In the genomic region with DNA sequence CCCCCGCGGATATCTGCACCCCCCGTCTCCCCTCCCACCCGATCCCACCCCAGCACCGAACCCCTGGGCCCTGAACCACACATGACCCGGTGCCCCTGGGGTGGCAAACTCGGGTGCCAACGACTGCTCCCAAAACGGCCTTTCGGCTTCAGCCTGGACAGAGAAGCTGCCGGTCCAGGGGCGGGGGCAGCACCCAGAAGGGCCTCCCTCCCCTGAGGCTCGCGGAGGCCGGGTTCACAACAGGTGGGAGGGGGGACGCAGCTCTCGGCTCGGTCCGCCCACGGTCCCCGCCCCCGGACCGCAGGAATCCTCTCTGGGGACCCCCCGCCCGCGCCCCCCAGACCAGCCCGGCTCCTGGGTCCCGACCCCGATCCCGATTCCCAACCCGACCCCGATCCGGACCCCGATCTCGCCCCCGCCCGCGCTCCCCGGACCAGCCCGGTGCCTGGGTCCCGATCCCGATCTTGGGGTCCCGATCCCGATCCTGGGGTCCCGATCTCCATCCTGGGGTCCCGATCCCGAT, we compare ENCODE assay signal across 8 cellular contexts. TPM values are rescaled to one million over a fixed set of nuclear protein-coding genes. Genes with fewer than 3 reads are reported as not detected.
A peak's percentile ranks its signal among the peaks of the same experiment; 100 is the strongest.
DNase-seq lines count a peak whose midpoint lies in the region; ATAC-seq, FAIRE-seq and TF ChIP-seq lines count a peak whose summit lies in the region.

No MANE protein-coding gene starts in this region.

- H3K27ac ChIP-seq in lower lobe of right lung: peak overlapping the region; percentile 46

- H3K36me3 Mint-ChIP-seq in brain (peaks cover 6% of the 10 kb centered on the region), type B pancreatic cell (no peaks in the 10 kb centered on the region)

- no peaks in the 10 kb centered on the region for H3K36me3 ChIP-seq in lower lobe of right lung

- H3K4me1 ChIP-seq in lower lobe of right lung: peaks cover 47% of the 10 kb centered on the region

- H3K27ac Mint-ChIP-seq in brain (peak overlapping the region in 2 of 5 experiments; percentile 91 to 93), type B pancreatic cell (no peak overlapping the region)

- peak overlapping the region; percentile 83 to 90 (median 85) for H3K4me3 Mint-ChIP-seq in brain
- peak overlapping the region; percentile 86 for H3K4me3 Mint-ChIP-seq in type B pancreatic cell

- TF ChIP-seq CTCF in brain (conservative IDR thresholded peaks at IDR 0.05): no peak
- no peak for TF ChIP-seq CTCF in lower lobe of right lung (IDR thresholded peaks at IDR 0.05)
- no peak for TF ChIP-seq CTCF in type B pancreatic cell (conservative IDR thresholded peaks at IDR 0.05)
- TF ChIP-seq CTCF in D721Med (IDR thresholded peaks at IDR 0.05; ENCODE audit: insufficient read depth, missing control alignments): no peak

- no peak for FAIRE-seq in D721Med (lab: Jason Lieb, UNC)

- no peaks in the 10 kb centered on the region for H3K27me3 ChIP-seq in lower lobe of right lung (ENCODE audit: low read depth)

- peak; percentile 33 to 46 for ATAC-seq in lower lobe of right lung
- no peak for ATAC-seq in HG02852 (IDR thresholded peaks at IDR 0.05; ENCODE audit: unreplicated experiment)

- H3K4me1 Mint-ChIP-seq in brain (peaks cover 68% of the 10 kb centered on the region), type B pancreatic cell (ENCODE audit: unreplicated experiment) (peaks cover 11% of the 10 kb centered on the region)

- no peaks in the 10 kb centered on the region for H3K27me3 Mint-ChIP-seq in brain
- peaks cover 24% of the 10 kb centered on the region for H3K27me3 Mint-ChIP-seq in type B pancreatic cell

- peak; percentile 68 for DNase-seq in activated effector memory CD4-positive, alpha-beta T cell treated with anti-CD3 and anti-CD28 coated beads, Interleukin-2, amount 50 U/mL, for 16 hours
- DNase-seq in activated effector memory CD4-positive, alpha-beta T cell treated with Interleukin-2 at 50 U/mL for 16 hours: no peak
- DNase-seq in lower lobe of right lung: no peak
- DNase-seq in type B pancreatic cell (ENCODE audit: extremely low spot score, unreplicated experiment): no peak
- DNase-seq in SIG-M5 (lab: John Stamatoyannopoulos, UW): no peak
- DNase-seq in D721Med (ENCODE audit: insufficient read length, low spot score): no peak

- peak overlapping the region; percentile 78 for H3K4me3 ChIP-seq in lower lobe of right lung

- no peaks in the 10 kb centered on the region for H3K9me3 ChIP-seq in lower lobe of right lung

- intact Hi-C loops in lower lobe of right lung (cut with DNase I): no loop called here

- H3K9me3 Mint-ChIP-seq in brain (peaks cover 0 to 6% (median 0%) of the 10 kb centered on the region in 5 experiments), type B pancreatic cell (no peaks in the 10 kb centered on the region)

RNA-seq across cellular contexts. Expression of a gene that starts 0.6 kb away (rescaled TPM):
- polyA plus RNA-seq in brain (ENCODE audit: insufficient read depth, low read depth, low replicate concordance): 203 TPM
- 212 TPM for total RNA-seq in lower lobe of right lung
- 50.7 and 63.6 TPM in 2 replicates for total RNA-seq in type B pancreatic cell (ENCODE audit: low replicate concordance)
